Comparison of ENCODE assay signal across 36 cellular contexts in the genomic region with DNA sequence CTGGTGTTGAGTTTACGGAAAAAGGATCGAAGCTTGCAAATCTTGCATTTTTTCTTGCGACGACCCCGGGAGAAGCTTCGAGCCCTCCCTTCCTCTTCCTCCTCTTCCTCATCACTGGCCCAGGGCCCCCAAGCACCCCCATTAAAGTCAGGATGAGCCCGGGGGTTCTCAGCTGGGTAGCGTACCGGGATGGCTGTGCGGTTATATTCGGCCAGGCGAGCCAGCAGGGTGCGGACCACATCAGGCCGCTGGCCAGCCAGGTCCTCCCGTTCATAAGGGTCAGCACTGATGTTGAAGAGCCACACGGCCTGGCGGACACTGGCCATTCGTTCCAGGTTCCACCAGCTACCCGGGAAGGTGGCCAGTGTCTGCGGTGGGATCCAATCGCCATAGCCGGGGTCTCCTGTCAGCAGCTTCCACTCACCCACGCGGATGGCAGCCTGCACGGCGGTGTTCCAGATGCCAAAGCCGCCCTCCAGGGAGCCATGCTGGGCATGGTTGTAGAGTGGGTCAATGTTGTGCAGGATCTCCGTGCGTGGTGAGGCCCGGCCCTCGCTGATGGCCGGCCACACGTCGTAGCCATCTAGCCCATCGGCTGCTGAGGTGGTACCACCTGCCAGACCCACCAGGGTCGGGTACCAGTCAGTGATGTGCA. TPM values are rescaled to one million over a fixed set of nuclear protein-coding genes. Genes with fewer than 3 reads are reported as not detected.
"Had no signal": no experiment of that assay in that cellular context is flagged by ENCODE, and none has a peak within 500 bp of the region (broad histone marks: within the 10 kb centered on the region; RNA-seq: fewer than 3 reads in every experiment).

No MANE protein-coding gene starts in this region.

- H3K4me3 Mint-ChIP-seq: activated CD4-positive, alpha-beta T cell treated with anti-CD3 and anti-CD28 coated beads for 36 hours; activated CD4-positive, alpha-beta T cell treated with anti-CD3 and anti-CD28 coated beads, Interleukin-2, amount 10 ng/mL, durations not matched to agents 7 days and 5 days; activated CD8-positive, alpha-beta T cell treated with anti-CD3 and anti-CD28 coated beads, Interleukin-2, amount 10 ng/mL, durations not matched to agents 7 days and 5 days; activated naive CD4-positive, alpha-beta T cell treated with anti-CD3 and anti-CD28 coated beads, Interleukin-2, amount 50 U/mL, for 24 hours; activated naive CD8-positive, alpha-beta T cell treated with anti-CD3 and anti-CD28 coated beads, Interleukin-2, amount 10 ng/mL, durations not matched to agents 7 days and 5 days; activated T-helper 17 cell treated with anti-CD3 and anti-CD28 coated beads, Interleukin-2, amount 50 U/mL, for 72 hours had no signal

- H3K27ac Mint-ChIP-seq: activated CD4-positive, alpha-beta T cell treated with anti-CD3 and anti-CD28 coated beads for 36 hours; activated CD4-positive, alpha-beta T cell treated with anti-CD3 and anti-CD28 coated beads, Interleukin-2, amount 10 ng/mL, durations not matched to agents 7 days and 5 days; activated CD8-positive, alpha-beta T cell treated with anti-CD3 and anti-CD28 coated beads, Interleukin-2, amount 10 ng/mL, durations not matched to agents 7 days and 5 days; activated naive CD4-positive, alpha-beta T cell treated with anti-CD3 and anti-CD28 coated beads, Interleukin-2, amount 50 U/mL, for 24 hours; activated naive CD8-positive, alpha-beta T cell treated with anti-CD3 and anti-CD28 coated beads, Interleukin-2, amount 10 ng/mL, durations not matched to agents 7 days and 5 days; activated T-helper 17 cell treated with anti-CD3 and anti-CD28 coated beads, Interleukin-2, amount 50 U/mL, for 72 hours had no signal

- H3K27me3 ChIP-seq: ascending aorta, MG63, SJCRH30 had no signal

- H3K9me3 Mint-ChIP-seq: activated CD4-positive, alpha-beta T cell treated with anti-CD3 and anti-CD28 coated beads, Interleukin-2, amount 10 ng/mL, durations not matched to agents 7 days and 5 days; activated naive CD4-positive, alpha-beta T cell treated with anti-CD3 and anti-CD28 coated beads, Interleukin-2, amount 50 U/mL, for 24 hours; activated naive CD8-positive, alpha-beta T cell treated with anti-CD3 and anti-CD28 coated beads, Interleukin-2, amount 10 ng/mL, durations not matched to agents 7 days and 5 days; activated T-helper 17 cell treated with anti-CD3 and anti-CD28 coated beads, Interleukin-2, amount 50 U/mL, for 72 hours had no signal

- H3K27ac ChIP-seq: ascending aorta, PC-9, SJCRH30, SK-N-MC had no signal

- DNase-seq: activated CD4-positive, alpha-beta T cell treated with anti-CD3 and anti-CD28 coated beads for 36 hours; activated CD4-positive, alpha-beta T cell treated with anti-CD3 and anti-CD28 coated beads, Interleukin-2, amount 10 ng/mL, durations not matched to agents 7 days and 5 days; activated CD4-positive, alpha-beta T cell treated with anti-CD3 and anti-CD28 coated beads, Interleukin-2, amount 50 U/mL, for 48 hours; activated CD8-positive, alpha-beta T cell treated with anti-CD3 and anti-CD28 coated beads, Interleukin-2, amount 10 ng/mL, durations not matched to agents 7 days and 5 days; activated effector memory CD4-positive, alpha-beta T cell treated with anti-CD3 and anti-CD28 coated beads, Interleukin-2, amount 50 U/mL, for 16 hours; activated naive CD4-positive, alpha-beta T cell treated with Interleukin-2 at 50 U/mL for 16 hours; activated naive CD8-positive, alpha-beta T cell treated with anti-CD3 and anti-CD28 coated beads, Interleukin-2, amount 10 ng/mL, durations not matched to agents 7 days and 5 days; activated T-cell treated with anti-CD3 and anti-CD28 coated beads, Interleukin-2, amount 50 U/mL, for 48 hours; amygdala; caudate nucleus; cerebellar nuclear complex; Kasumi-1; KG1; MG63; NCI-H1048; NCI-H1105 treated with DMSO at 0.1 percent for 48 hours; NCI-H1436; NCI-H1694 treated with DMSO at 0.1 percent for 48 hours; NCI-H2029; NCI-H345; NCI-H510A; NCI-H526; NCI-H748 treated with DMSO at 0.1 percent for 48 hours; NK-92 treated with Interleukin-12 subunit alpha and Interleukin-12 subunit beta, amount 100 ng/mL, for 24 hours; PC-9; SHP77; SJCRH30; T1000 had no signal

- ATAC-seq: activated CD4-positive, alpha-beta T cell treated with anti-CD3 and anti-CD28 coated beads for 36 hours; activated CD4-positive, CD25-positive, alpha-beta regulatory T cell treated with anti-CD3 and anti-CD28 coated beads, Interleukin-2, amount 50 U/mL, for 24 hours; activated CD8-positive, alpha-beta T cell treated with anti-CD3 and anti-CD28 coated beads, Interleukin-2, amount 10 ng/mL, durations not matched to agents 7 days and 5 days; activated T-helper 17 cell treated with anti-CD3 and anti-CD28 coated beads, Interleukin-2, amount 50 U/mL, for 72 hours had no signal

- H3K36me3 ChIP-seq: ascending aorta, SJCRH30 had no signal

- H3K4me1 Mint-ChIP-seq: activated CD4-positive, alpha-beta T cell treated with anti-CD3 and anti-CD28 coated beads, Interleukin-2, amount 10 ng/mL, durations not matched to agents 7 days and 5 days; activated naive CD4-positive, alpha-beta T cell treated with anti-CD3 and anti-CD28 coated beads, Interleukin-2, amount 50 U/mL, for 24 hours; activated T-helper 17 cell treated with anti-CD3 and anti-CD28 coated beads, Interleukin-2, amount 50 U/mL, for 72 hours had no signal

- H3K4me3 ChIP-seq: ascending aorta, MG63, PC-9, SJCRH30, SK-N-MC had no signal

- H3K9me3 ChIP-seq: ascending aorta, MG63, SJCRH30 had no signal

- H3K36me3 Mint-ChIP-seq: activated naive CD4-positive, alpha-beta T cell treated with anti-CD3 and anti-CD28 coated beads, Interleukin-2, amount 50 U/mL, for 24 hours; activated naive CD8-positive, alpha-beta T cell treated with anti-CD3 and anti-CD28 coated beads, Interleukin-2, amount 10 ng/mL, durations not matched to agents 7 days and 5 days had no signal

RNA-seq across cellular contexts. Expression of a gene that starts 5.3 kb away (rescaled TPM):
- total RNA-seq: activated CD4-positive, alpha-beta T cell treated with anti-CD3 and anti-CD28 coated beads for 36 hours; activated CD4-positive, alpha-beta T cell treated with anti-CD3 and anti-CD28 coated beads, Interleukin-2, amount 10 ng/mL, durations not matched to agents 7 days and 5 days; activated CD8-positive, alpha-beta T cell treated with anti-CD3 and anti-CD28 coated beads, Interleukin-2, amount 10 ng/mL, durations not matched to agents 7 days and 5 days; activated naive CD8-positive, alpha-beta T cell treated with anti-CD3 and anti-CD28 coated beads, Interleukin-2, amount 10 ng/mL, durations not matched to agents 7 days and 5 days; activated T-helper 17 cell treated with anti-CD3 and anti-CD28 coated beads, Interleukin-2, amount 50 U/mL, for 72 hours; ascending aorta; OCI-LY7; T-helper 1 cell treated with Interleukin-12 subunit alpha and Interleukin-12 subunit beta and Interleukin-4 antibody, amounts not matched to agents 30 ng/mL and 1 ng/mL, for 36 hours; T-helper 2 cell treated with Interferon-gamma antibody and Interleukin-4, amounts not matched to agents 100 ng/mL and 5 ng/mL, for 36 hours had no signal

RNA-seq across cellular contexts. Expression of a gene that starts 7.8 kb away (rescaled TPM):
- total RNA-seq: activated CD4-positive, alpha-beta T cell treated with anti-CD3 and anti-CD28 coated beads for 36 hours; activated CD4-positive, alpha-beta T cell treated with anti-CD3 and anti-CD28 coated beads, Interleukin-2, amount 10 ng/mL, durations not matched to agents 7 days and 5 days; activated CD8-positive, alpha-beta T cell treated with anti-CD3 and anti-CD28 coated beads, Interleukin-2, amount 10 ng/mL, durations not matched to agents 7 days and 5 days; activated naive CD8-positive, alpha-beta T cell treated with anti-CD3 and anti-CD28 coated beads, Interleukin-2, amount 10 ng/mL, durations not matched to agents 7 days and 5 days; activated T-helper 17 cell treated with anti-CD3 and anti-CD28 coated beads, Interleukin-2, amount 50 U/mL, for 72 hours; ascending aorta; OCI-LY7; T-helper 1 cell treated with Interleukin-12 subunit alpha and Interleukin-12 subunit beta and Interleukin-4 antibody, amounts not matched to agents 30 ng/mL and 1 ng/mL, for 36 hours; T-helper 2 cell treated with Interferon-gamma antibody and Interleukin-4, amounts not matched to agents 100 ng/mL and 5 ng/mL, for 36 hours had no signal
